27 cellular contexts compared by ENCODE assay signal in genomic region chr2:119451336-119452050, GRCh38. TPM values are rescaled to one million over a fixed set of nuclear protein-coding genes. Genes with fewer than 3 reads are reported as not detected.
DNase-seq lines count a peak whose midpoint lies in the region; ATAC-seq, FAIRE-seq and TF ChIP-seq lines count a peak whose summit lies in the region.
"Had no signal": no experiment of that assay in that cellular context is flagged by ENCODE, and none has a peak within 500 bp of the region (broad histone marks: within the 10 kb centered on the region; RNA-seq: fewer than 3 reads in every experiment).

No MANE protein-coding gene starts in this region.

- H3K36me3 ChIP-seq in HepG2 (replicated peaks in 1 of 2; ENCODE audit: control insufficient read depth in 1 of 2, insufficient read depth in 2 of 2, low read length in 2 of 2) (no peaks in the 10 kb centered on the region), right lobe of liver (no peaks in the 10 kb centered on the region), osteoblast (ENCODE audit: insufficient read depth, low read length) (no peaks in the 10 kb centered on the region), stomach (no peaks in the 10 kb centered on the region)
- H3K36me3 ChIP-seq: BE2C; BLaER1 treated with 17β-estradiol and CSF1 and Interleukin-3, amounts not matched to agents 10 nM and 100 nM had no signal

- no peak for TF ChIP-seq RAD21 in HepG2 (CRISPR knock-in tag; IDR thresholded peaks at IDR 0.05)

- H3K4me1 ChIP-seq in HepG2 (ENCODE audit: insufficient read depth, low read length) = peaks cover 17% of the 10 kb centered on the region
- H3K4me1 ChIP-seq in right lobe of liver = no peaks in the 10 kb centered on the region
- H3K4me1 ChIP-seq in osteoblast (ENCODE audit: insufficient read depth, low read length) = no peaks in the 10 kb centered on the region
- no peaks in the 10 kb centered on the region for H3K4me1 ChIP-seq in stomach
- H3K4me1 ChIP-seq: BE2C had no signal

- TF ChIP-seq CTCF in HepG2 (CRISPR knock-in tag; IDR thresholded peaks at IDR 0.05) = no peak
- no peak for TF ChIP-seq CTCF in right lobe of liver (IDR thresholded peaks at IDR 0.05)
- TF ChIP-seq CTCF in osteoblast (IDR thresholded peaks at IDR 0.05; ENCODE audit: extremely low read depth, low read depth, low read length) = no peak
- TF ChIP-seq CTCF in stomach (IDR thresholded peaks at IDR 0.05) = no peak

- no TSS peak for BruUV-seq in HepG2 (replicated peaks; lab: Mats Ljungman, UMichigan)

- intact Hi-C loops in HepG2 (cut with micrococcal nuclease; ENCODE audit: unreplicated experiment) = no loop called here
- intact Hi-C loops in right lobe of liver (cut with DNase I) = no loop called here
- intact Hi-C loops in stomach (cut with DNase I; ENCODE audit: low total_unique reads) = no loop called here

- TF ChIP-seq EP300 in HepG2 (IDR thresholded peaks at IDR 0.05; ENCODE audit: low read depth in 2 of 2, low read length in 2 of 2) (no peak), HepG2 (CRISPR knock-in tag; IDR thresholded peaks at IDR 0.05; ENCODE audit: borderline replicate concordance) (no peak), stomach (IDR thresholded peaks at IDR 0.05) (no peak)

- CTCF ChIA-PET in HepG2 (lab: Yijun Ruan, JAX; ENCODE audit: low intra/inter-chr PET ratio, low total read pairs) = no interaction called here

- H3K27me3 ChIP-seq in HepG2 (ENCODE audit: control insufficient read depth in 1 of 2, insufficient read depth in 2 of 2, low read length in 2 of 2) (peaks cover 7 to 60% of the 10 kb centered on the region in 2 experiments), right lobe of liver (no peaks in the 10 kb centered on the region), osteoblast (ENCODE audit: insufficient read depth, low read length) (peaks cover 33% of the 10 kb centered on the region), stomach (no peaks in the 10 kb centered on the region)
- H3K27me3 ChIP-seq: BE2C; BLaER1 treated with 17β-estradiol and CSF1 and Interleukin-3, amounts not matched to agents 10 nM and 100 nM had no signal

- H3K27ac ChIP-seq in HepG2 (ENCODE audit: extremely low read length, insufficient read depth, low read length) (no peak overlapping the region), right lobe of liver (no peak overlapping the region), osteoblast (ENCODE audit: low read depth, low read length) (no peak overlapping the region), stomach (no peak overlapping the region)
- H3K27ac ChIP-seq: 22Rv1; BLaER1 treated with 17β-estradiol and CSF1 and Interleukin-3, amounts not matched to agents 10 nM and 100 nM had no signal

- in situ Hi-C loops in HepG2 (cut with HindIII; ENCODE audit: extremely low pct_ligation_motif_present, low pct_unique_long_range_greater_than_20kb) = no loop called here

- H3K4me3 ChIP-seq in HepG2 (replicated peaks in 1 of 3; ENCODE audit: insufficient read depth in 1 of 3, low read depth in 2 of 3, low read length in 3 of 3) = no peak overlapping the region
- no peak overlapping the region for H3K4me3 ChIP-seq in right lobe of liver
- no peak overlapping the region for H3K4me3 ChIP-seq in osteoblast (ENCODE audit: insufficient read depth, low read length)
- H3K4me3 ChIP-seq in stomach = no peak overlapping the region
- H3K4me3 ChIP-seq: BLaER1 treated with 17β-estradiol and CSF1 and Interleukin-3, amounts not matched to agents 10 nM and 100 nM; GM12878; GM23338 had no signal

- H4K20me1 ChIP-seq in HepG2 (ENCODE audit: insufficient read depth, low read length) (peaks cover 2% of the 10 kb centered on the region; the same call in 1 of the 2 replicates), osteoblast (ENCODE audit: insufficient read depth, low read length) (no peaks in the 10 kb centered on the region)

- H2AFZ ChIP-seq in HepG2 (ENCODE audit: low read length) (no peak overlapping the region), osteoblast (ENCODE audit: low read length) (no peak overlapping the region)
- H2AFZ ChIP-seq: GM23338 had no signal

- DNase-seq in HepG2 (ENCODE audit: low spot score) (no peak), right lobe of liver (no peak), left lobe of liver (ENCODE audit: low spot score) (no peak), osteoblast (ENCODE audit: insufficient read length, low spot score, missing footprints) (peak; percentile 57), NCI-H2227 (lab: John Stamatoyannopoulos, UW; ENCODE audit: unreplicated experiment) (no peak), stomach (no peak)
- DNase-seq: AML-193; BE2C; CD4-positive, alpha-beta T cell; CD8-positive, alpha-beta memory T cell; DMS 273 treated with DMSO at 0.1 percent for 48 hours; DMS79; EL; GDM1; H9; HFFc6 had no signal

- H3K4me2 ChIP-seq in HepG2 (ENCODE audit: low read depth, low read length) (no peak overlapping the region), osteoblast (ENCODE audit: insufficient read depth, low read length) (no peak overlapping the region)
- H3K4me2 ChIP-seq: BLaER1 treated with 17β-estradiol and CSF1 and Interleukin-3, amounts not matched to agents 10 nM and 100 nM; GM23338 had no signal

- no peaks in the 10 kb centered on the region for H3K9me3 ChIP-seq in HepG2 (ENCODE audit: low read length)
- H3K9me3 ChIP-seq in right lobe of liver = no peaks in the 10 kb centered on the region
- H3K9me3 ChIP-seq in osteoblast (ENCODE audit: low read depth, low read length) = no peaks in the 10 kb centered on the region
- H3K9me3 ChIP-seq in stomach = no peaks in the 10 kb centered on the region
- H3K9me3 ChIP-seq: BE2C; BLaER1 treated with 17β-estradiol and CSF1 and Interleukin-3, amounts not matched to agents 10 nM and 100 nM had no signal

- ATAC-seq in HepG2 = peak; percentile 18; the same call in 2 of the 3 replicates
- no peak for ATAC-seq in right lobe of liver
- ATAC-seq in left lobe of liver = peak; percentile 12
- ATAC-seq in HG02610 (IDR thresholded peaks at IDR 0.05; ENCODE audit: unreplicated experiment) = no peak
- ATAC-seq in GM21515 (IDR thresholded peaks at IDR 0.05; ENCODE audit: unreplicated experiment) = no peak
- ATAC-seq: GM12878, GM23338, HCT116 had no signal

- H3K79me2 ChIP-seq in HepG2 (ENCODE audit: insufficient read depth, low read length) = no peaks in the 10 kb centered on the region
- H3K79me2 ChIP-seq in osteoblast (ENCODE audit: insufficient read depth, low read length) = no peaks in the 10 kb centered on the region

- WGBS in HepG2 (ENCODE audit: low lambda C conversion rate) = 31% methylated on average over 9 of the region's 9 CpGs
- 78% methylated on average over 5 of the region's 9 CpGs for WGBS in right lobe of liver (ENCODE audit: insufficient coverage, low coverage, low lambda C conversion rate, missing lambda C conversion rate)
- WGBS in stomach, 5 donors = 88 to 94% (median 90%) methylated on average over 9 of the region's 9 CpGs

- H3K9ac ChIP-seq in HepG2 (ENCODE audit: insufficient read depth, low read depth, low read length) = no peak overlapping the region
- H3K9ac ChIP-seq: BLaER1 treated with 17β-estradiol and CSF1 and Interleukin-3, amounts not matched to agents 10 nM and 100 nM had no signal

- TF ChIP-seq POLR2A in HepG2 (IDR thresholded peaks at IDR 0.05; ENCODE audit: insufficient read depth in 1 of 2, low read depth in 2 of 2, low read length in 2 of 2) (no peak), right lobe of liver (IDR thresholded peaks at IDR 0.05) (no peak), stomach (IDR thresholded peaks at IDR 0.05) (no peak)

- no peak for FAIRE-seq in HepG2 (lab: Jason Lieb, UNC)
- FAIRE-seq: A204.1, D721Med, GM12878, GM19239 had no signal

- POLR2A ChIA-PET in HepG2 (lab: Yijun Ruan, JAX) = interaction anchor here (1.1 kb wide), 1 partner anchor 14 kb away, joined by 3 read pairs; no protein-coding TSS in a partner anchor

RNA-seq across cellular contexts. Expression of gene TMEM37, which starts 19.8 kb away (rescaled TPM):
- total RNA-seq in HepG2 (2016; rRNA removed; fragmentation: Illumina TruSeq; extraction: Trizol) (23.7 and 37.7 TPM in 2 replicates), right lobe of liver (10 to 100 TPM; 37.3 to 96.6 (median 73.5) TPM), left lobe of liver (85.7 TPM), osteoblast (1.1 and 1.2 TPM in 2 replicates), stomach (10 to 100 TPM in 3 of 5 donors, 1 to 10 TPM in 1, not detected in 1; 5.7 to 27.8 (median 18.9) TPM)
- total RNA-seq in HepG2 (2016; cell fraction: cytosol; rRNA removed; fragmentation: Illumina TruSeq; extraction: Trizol; ENCODE audit: low read depth) = 28.9 and 37.4 TPM in 2 replicates
- total RNA-seq in HepG2 (2016; cell fraction: insoluble cytoplasmic fraction; rRNA removed; fragmentation: Illumina TruSeq; extraction: Trizol) = 22.3 and 38.3 TPM in 2 replicates
- 42.2 and 48.4 TPM in 2 replicates for total RNA-seq in HepG2 (2016; cell fraction: membrane; rRNA removed; fragmentation: Illumina TruSeq; extraction: Trizol)
- total RNA-seq in HepG2 (2016; cell fraction: nucleus; rRNA removed; fragmentation: Illumina TruSeq; extraction: Trizol) = 34.2 and 36.8 TPM in 2 replicates
- polyA plus RNA-seq in HepG2 (2011; rRNA removed) (115 and 141 TPM in 2 replicates), stomach (10 to 100 TPM in 2 of 3 donors, 1 to 10 TPM in 1; 6.7 to 16.4 (median 12.7) TPM)
- polyA plus RNA-seq in HepG2 (2011; cell fraction: cytosol; rRNA removed) = 117 and 121 TPM in 2 replicates
- polyA plus RNA-seq in HepG2 (2011; cell fraction: nucleus; rRNA removed) = 112 and 119 TPM in 2 replicates
- polyA plus RNA-seq in HepG2 (2012) = 79.4 and 99.6 TPM in 2 replicates
- 35.8 and 51.6 TPM in 2 replicates for polyA plus RNA-seq in HepG2 (2016; cell fraction: cytosol; fragmentation: Illumina TruSeq; extraction: Trizol; ENCODE audit: low read depth)
- polyA plus RNA-seq in HepG2 (2016; cell fraction: insoluble cytoplasmic fraction; fragmentation: Illumina TruSeq; extraction: Trizol; ENCODE audit: low read depth) = 29.9 and 33.6 TPM in 2 replicates
- 42.8 and 53.0 TPM in 2 replicates for polyA plus RNA-seq in HepG2 (2016; cell fraction: membrane; fragmentation: Illumina TruSeq; extraction: Trizol; ENCODE audit: low read depth)
- 58.5 and 61.9 TPM in 2 replicates for polyA plus RNA-seq in HepG2 (2016; cell fraction: nucleus; fragmentation: Illumina TruSeq; extraction: Trizol; ENCODE audit: insufficient read depth, low read depth)
- polyA minus RNA-seq in HepG2 (2011; rRNA and poly(A)+ RNA removed; ENCODE audit: low replicate concordance) = 8.6 and 130 TPM in 2 replicates
- 23.8 and 26.3 TPM in 2 replicates for polyA minus RNA-seq in HepG2 (2011; cell fraction: cytosol; rRNA and poly(A)+ RNA removed)
- 72.6 and 73.7 TPM in 2 replicates for polyA minus RNA-seq in HepG2 (2011; cell fraction: nucleus; rRNA and poly(A)+ RNA removed)
- total RNA-seq: CD4-positive, alpha-beta T cell; CD8-positive, alpha-beta memory T cell; HFFc6 had no signal
- polyA plus RNA-seq: CD14-positive monocyte; CD8-positive, alpha-beta memory T cell had no signal

Comparison
In these comparisons a context has a peak if more than half of its experiments do, and no peak if none do; other contexts are left out.
1. ATAC-seq: peak in HepG2 (single experiment) and left lobe of liver (single experiment); none in right lobe of liver (0 of 4), HG02610 (single experiment) and GM21515 (single experiment).